ENCODE assay signal across 8 cellular contexts in genomic region chrX:153411255-153411987, GRCh38. TPM values are rescaled to one million over a fixed set of nuclear protein-coding genes. Genes with fewer than 3 reads are reported as not detected.
DNase-seq lines count a peak whose midpoint lies in the region; ATAC-seq, FAIRE-seq and TF ChIP-seq lines count a peak whose summit lies in the region.

ZFP92 (plus strand) TSS chrX:153411472; CDS start chrX:153418323, 6,851 bp downstream.

- H3K27ac Mint-ChIP-seq in HFFc6 (no peak within 1 kb of the TSS), T-helper 17 cell (no peak within 1 kb of the TSS), memory B cell (peak within 1 kb of the TSS; percentile 53)
- H3K27ac Mint-ChIP-seq in central memory CD8-positive, alpha-beta T cell (ENCODE audit: low read depth), result peak within 1 kb of the TSS; percentile 29

- TF ChIP-seq CTCF in D721Med (IDR thresholded peaks at IDR 0.05; ENCODE audit: insufficient read depth, missing control alignments) (no peak), HFFc6 (IDR thresholded peaks at IDR 0.05) (no peak)

- H3K36me3 Mint-ChIP-seq in HFFc6 (ENCODE audit: low read depth) (no peaks in the 10 kb centered on the region), T-helper 17 cell (ENCODE audit: low read depth) (no peaks in the 10 kb centered on the region), memory B cell (no peaks in the 10 kb centered on the region)
- peaks cover 1% of the 10 kb centered on the region for H3K36me3 Mint-ChIP-seq in central memory CD8-positive, alpha-beta T cell (ENCODE audit: insufficient read depth)

- H3K4me3 Mint-ChIP-seq in HFFc6, result peak within 1 kb of the TSS; percentile 53; the same call in 1 of the 2 replicates
- peak within 1 kb of the TSS; percentile 80 for H3K4me3 Mint-ChIP-seq in T-helper 17 cell
- peak within 1 kb of the TSS; percentile 71 for H3K4me3 Mint-ChIP-seq in central memory CD8-positive, alpha-beta T cell
- peak within 1 kb of the TSS; percentile 76 for H3K4me3 Mint-ChIP-seq in memory B cell

- H3K27me3 Mint-ChIP-seq in HFFc6 (ENCODE audit: insufficient read depth), result peaks cover 27% of the 10 kb centered on the region
- no peaks in the 10 kb centered on the region for H3K27me3 Mint-ChIP-seq in T-helper 17 cell
- H3K27me3 Mint-ChIP-seq in central memory CD8-positive, alpha-beta T cell, result peaks cover 7% of the 10 kb centered on the region
- H3K27me3 Mint-ChIP-seq in memory B cell, result no peaks in the 10 kb centered on the region

- H3K9me3 ChIP-seq in T-helper 17 cell (ENCODE audit: control insufficient read depth, low read length, poor library complexity, severe bottlenecking), result no peaks in the 10 kb centered on the region

- peak; percentile 84 for ATAC-seq in T-helper 17 cell
- peak; percentile 32 for ATAC-seq in central memory CD8-positive, alpha-beta T cell (replicated peaks; ENCODE audit: extremely low read depth, poor library complexity, severe bottlenecking)
- ATAC-seq in memory B cell (ENCODE audit: low read depth), result peak; percentile 76

- DNase-seq in D721Med (ENCODE audit: insufficient read length, low spot score) (peak; percentile 35), HFFc6 (no peak), T-helper 17 cell (peak in 1 of 3 donors; percentile 19), memory B cell (ENCODE audit: low spot score in 2 of 2) (peak; percentile 4 to 27), mucosa of gallbladder (ENCODE audit: low spot score) (no peak), LoVo (ENCODE audit: low spot score) (no peak)
- peak in 1 of 2 donors; percentile 14 for DNase-seq in central memory CD8-positive, alpha-beta T cell (ENCODE audit: low spot score in 2 of 2)
- DNase-seq in stimulated activated naive CD4-positive, alpha-beta T cell (lab: John Stamatoyannopoulos, UW), result peak in 5 of 6 experiments; percentile 8 to 24 (median 10)

- no peaks in the 10 kb centered on the region; the same call in 1 of the 2 replicates for H3K4me1 Mint-ChIP-seq in HFFc6 (ENCODE audit: low read depth)
- peaks cover 5% of the 10 kb centered on the region for H3K4me1 Mint-ChIP-seq in T-helper 17 cell
- H3K4me1 Mint-ChIP-seq in central memory CD8-positive, alpha-beta T cell, result peaks cover 8% of the 10 kb centered on the region
- peaks cover 9% of the 10 kb centered on the region for H3K4me1 Mint-ChIP-seq in memory B cell

- FAIRE-seq in D721Med (lab: Jason Lieb, UNC), result no peak

- no peaks in the 10 kb centered on the region for H3K9me3 Mint-ChIP-seq in HFFc6
- no peaks in the 10 kb centered on the region for H3K9me3 Mint-ChIP-seq in central memory CD8-positive, alpha-beta T cell
- no peaks in the 10 kb centered on the region for H3K9me3 Mint-ChIP-seq in memory B cell

RNA-seq across cellular contexts. Expression of gene ZFP92, which starts in this region (rescaled TPM):
- under 1 TPM; 0.03 to 0.38 (median 0.06) TPM for total RNA-seq in HFFc6 (2021; fragmentation: NEBNext Ultra II Directional; extraction: Animal tissue kit (Norgen Biotek cat#: 25700))
- total RNA-seq in T-helper 17 cell (1 to 10 TPM in 1 of 2 donors, under 1 TPM in 1; 0.50 to 1.2 TPM), mucosa of gallbladder (0.60 TPM)

Comparison
In these comparisons a context has a peak if more than half of its experiments do, and no peak if none do; other contexts are left out.
1. DNase-seq: peak in D721Med (single experiment), memory B cell (2 of 2) and stimulated activated naive CD4-positive, alpha-beta T cell (5 of 6); none in HFFc6 (single experiment), mucosa of gallbladder (single experiment) and LoVo (single experiment).
2. H3K27ac Mint-ChIP-seq: peak in central memory CD8-positive, alpha-beta T cell (single experiment) and memory B cell (single experiment); none in HFFc6 (single experiment) and T-helper 17 cell (single experiment).
3. ATAC-seq: peak in every context shown above with its lines; median percentile 84 in T-helper 17 cell; 76 in memory B cell; 32 in central memory CD8-positive, alpha-beta T cell.
4. Peak in every context shown above with its lines, with median percentiles within 50 percentile points of each other: H3K4me3 Mint-ChIP-seq.